ENCODE assay signal across 9 cellular contexts in genomic region chr16:23149993-23150364, GRCh38. TPM values are rescaled to one million over a fixed set of nuclear protein-coding genes. Genes with fewer than 3 reads are reported as not detected.
DNase-seq lines count a peak whose midpoint lies in the region; ATAC-seq and TF ChIP-seq lines count a peak whose summit lies in the region.
"Had no signal": no experiment of that assay in that cellular context is flagged by ENCODE, and none has a peak within 500 bp of the region (broad histone marks: within the 10 kb centered on the region; RNA-seq: fewer than 3 reads in every experiment).

No MANE protein-coding gene starts in this region.

- H3K4me3 ChIP-seq in CD4-positive, alpha-beta memory T cell (ENCODE audit: low read length in 2 of 2), result peak overlapping the region; percentile 61 to 98
- H3K4me3 ChIP-seq in PC-3 (ENCODE audit: low read length), result peak overlapping the region; percentile 83
- H3K4me3 ChIP-seq in endodermal cell (ENCODE audit: low read length), result peak overlapping the region; percentile 90
- peak overlapping the region; percentile 73 for H3K4me3 ChIP-seq in osteoblast (ENCODE audit: insufficient read depth, low read length)

- peaks cover 3% of the 10 kb centered on the region for H3K27me3 ChIP-seq in CD4-positive, alpha-beta memory T cell (ENCODE audit: insufficient read depth, low read length)
- no peaks in the 10 kb centered on the region for H3K27me3 ChIP-seq in PC-3 (ENCODE audit: low read length)
- H3K27me3 ChIP-seq in endodermal cell (ENCODE audit: control insufficient read depth, insufficient read depth, low read length, poor library complexity, severe bottlenecking), result peaks cover 18% of the 10 kb centered on the region
- H3K27me3 ChIP-seq in osteoblast (ENCODE audit: insufficient read depth, low read length), result no peaks in the 10 kb centered on the region

- peak overlapping the region in 5 of 7 donors; percentile 83 to 91 (median 87) for H3K27ac Mint-ChIP-seq in CD4-positive, alpha-beta memory T cell
- no peak overlapping the region for H3K27ac Mint-ChIP-seq in endodermal cell

- ATAC-seq in PC-3, result no peak
- ATAC-seq in GM19324 (IDR thresholded peaks at IDR 0.05; ENCODE audit: low FRiP score, unreplicated experiment), result no peak
- ATAC-seq in HG03571 (IDR thresholded peaks at IDR 0.05; ENCODE audit: unreplicated experiment), result no peak

- BruUV-seq in PC-3 (replicated peaks; lab: Mats Ljungman, UMichigan), result no TSS peak

- no peaks in the 10 kb centered on the region for H3K9me3 ChIP-seq in CD4-positive, alpha-beta memory T cell (ENCODE audit: control insufficient read depth in 1 of 2, low read length in 2 of 2)
- no peaks in the 10 kb centered on the region for H3K9me3 ChIP-seq in PC-3 (ENCODE audit: low read length)
- no peaks in the 10 kb centered on the region for H3K9me3 ChIP-seq in endodermal cell (ENCODE audit: control insufficient read depth, low read length)
- H3K9me3 ChIP-seq in osteoblast (ENCODE audit: low read depth, low read length), result no peaks in the 10 kb centered on the region

- CTCF ChIA-PET in CD4-positive, alpha-beta memory T cell (lab: Charles Lee; ENCODE audit: partially characterized antibody), result no interaction called here
- CTCF ChIA-PET in PC-3 (lab: Charles Lee), result no interaction called here

- H3K27ac ChIP-seq in CD4-positive, alpha-beta memory T cell (ENCODE audit: low read depth, low read length), result no peak overlapping the region
- no peak overlapping the region for H3K27ac ChIP-seq in PC-3 (ENCODE audit: low read length)
- H3K27ac ChIP-seq in endodermal cell (ENCODE audit: low read depth, low read length), result no peak overlapping the region
- H3K27ac ChIP-seq in osteoblast (ENCODE audit: low read depth, low read length), result no peak overlapping the region

- TF ChIP-seq CTCF in PC-3 (conservative IDR thresholded peaks at IDR 0.05; ENCODE audit: low read depth, low read length) (no peak), endodermal cell (conservative IDR thresholded peaks at IDR 0.05) (no peak), osteoblast (IDR thresholded peaks at IDR 0.05; ENCODE audit: extremely low read depth, low read depth, low read length) (no peak)

- no peaks in the 10 kb centered on the region for H3K9me3 Mint-ChIP-seq in CD4-positive, alpha-beta memory T cell
- H3K9me3 Mint-ChIP-seq in endodermal cell, result no peaks in the 10 kb centered on the region

- H3K4me1 Mint-ChIP-seq in CD4-positive, alpha-beta memory T cell, result peaks cover 8 to 23% (median 14%) of the 10 kb centered on the region in 4 donors
- H3K4me1 Mint-ChIP-seq in endodermal cell, result peaks cover 30% of the 10 kb centered on the region

- POLR2A ChIA-PET in CD4-positive, alpha-beta memory T cell (lab: Charles Lee; ENCODE audit: partially characterized antibody), result interaction anchor here (0.7 kb wide), 1 partner anchor 24 kb away, joined by 3 read pairs; no protein-coding TSS in a partner anchor
- POLR2A ChIA-PET in PC-3 (lab: Charles Lee; ENCODE audit: unreplicated experiment), result no interaction called here

- intact Hi-C loops in CD4-positive, alpha-beta memory T cell (cut with micrococcal nuclease), result loop anchor here (2.0 kb wide), 1 partner anchor 407 kb away; the partner anchor contains the start of genes EARS2 and UBFD1
- intact Hi-C loops in PC-3 (cut with micrococcal nuclease), result no loop called here

- H4K20me1 ChIP-seq in PC-3 (ENCODE audit: low read length), result no peaks in the 10 kb centered on the region
- peaks cover 8% of the 10 kb centered on the region for H4K20me1 ChIP-seq in osteoblast (ENCODE audit: insufficient read depth, low read length)

- H3K9ac ChIP-seq in PC-3 (ENCODE audit: low read length), result peak overlapping the region; percentile 28; the same call in 1 of the 2 replicates
- no peak overlapping the region for H3K9ac ChIP-seq in endodermal cell (ENCODE audit: extremely low read depth, low read length, poor library complexity, severe bottlenecking)

- H3K27me3 Mint-ChIP-seq in CD4-positive, alpha-beta memory T cell, result peaks cover 2% of the 10 kb centered on the region in 2 donors
- H3K27me3 Mint-ChIP-seq in endodermal cell (ENCODE audit: insufficient read depth), result peaks cover 24% of the 10 kb centered on the region

- 70 to 75% methylated on average over 3 to 4 of the region's 4 CpGs for WGBS in endodermal cell (ENCODE audit: insufficient coverage in 1 of 2, insufficient read length in 1 of 2), 2 experiments

- no peaks in the 10 kb centered on the region for H3F3A ChIP-seq in PC-3 (ENCODE audit: low read length, unreplicated experiment)

- peak overlapping the region; percentile 97 for H3K4me2 ChIP-seq in PC-3 (ENCODE audit: low read length)
- H3K4me2 ChIP-seq in osteoblast (ENCODE audit: insufficient read depth, low read length), result peak overlapping the region; percentile 97

- no peak for DNase-seq in CD4-positive, alpha-beta memory T cell
- DNase-seq in PC-3 (no peak), endodermal cell (no peak), osteoblast (ENCODE audit: insufficient read length, low spot score, missing footprints) (peak; percentile 85), NCI-H2107 (lab: John Stamatoyannopoulos, UW) (no peak)
- no peak for DNase-seq in activated effector memory CD4-positive, alpha-beta T cell treated with Interleukin-2 at 50 U/mL for 16 hours

- H3K79me2 ChIP-seq in PC-3 (ENCODE audit: low read length) (peaks cover 29% of the 10 kb centered on the region), osteoblast (ENCODE audit: insufficient read depth, low read length) (peaks cover 28% of the 10 kb centered on the region)

- peaks cover 16% of the 10 kb centered on the region for H3K4me1 ChIP-seq in CD4-positive, alpha-beta memory T cell (ENCODE audit: insufficient read depth, low read length)
- peaks cover 24% of the 10 kb centered on the region for H3K4me1 ChIP-seq in PC-3 (ENCODE audit: insufficient read depth, low read length)
- peaks cover 8% of the 10 kb centered on the region for H3K4me1 ChIP-seq in endodermal cell (ENCODE audit: control insufficient read depth, insufficient read depth, low read length)
- peaks cover 20% of the 10 kb centered on the region for H3K4me1 ChIP-seq in osteoblast (ENCODE audit: insufficient read depth, low read length)

- peaks cover 0 to 8% of the 10 kb centered on the region in 2 donors for H3K36me3 Mint-ChIP-seq in CD4-positive, alpha-beta memory T cell
- H3K36me3 Mint-ChIP-seq in endodermal cell (ENCODE audit: low read depth), result no peaks in the 10 kb centered on the region

- H3K36me3 ChIP-seq in CD4-positive, alpha-beta memory T cell (ENCODE audit: insufficient read depth, low read length), result no peaks in the 10 kb centered on the region
- H3K36me3 ChIP-seq in PC-3 (ENCODE audit: low read depth, low read length) (no peaks in the 10 kb centered on the region), endodermal cell (ENCODE audit: control insufficient read depth, insufficient read depth, low read length) (no peaks in the 10 kb centered on the region), osteoblast (ENCODE audit: insufficient read depth, low read length) (no peaks in the 10 kb centered on the region)

- peak overlapping the region; percentile 88 to 95 (median 92) for H3K4me3 Mint-ChIP-seq in CD4-positive, alpha-beta memory T cell
- H3K4me3 Mint-ChIP-seq in endodermal cell, result peak overlapping the region; percentile 77

- no peaks in the 10 kb centered on the region for H3K9me2 ChIP-seq in PC-3 (replicated peaks; ENCODE audit: low read length)

- H2AFZ ChIP-seq in PC-3 (ENCODE audit: low read length), result peak overlapping the region; percentile 98
- peak overlapping the region; percentile 100 for H2AFZ ChIP-seq in osteoblast (ENCODE audit: low read length)

RNA-seq across cellular contexts. Expression of gene USP31, which starts 0.7 kb away (rescaled TPM):
- total RNA-seq in CD4-positive, alpha-beta memory T cell, result 1 to 10 TPM; 4.9 to 5.0 TPM
- polyA plus RNA-seq in CD4-positive, alpha-beta memory T cell, result under 1 TPM; 0.07 to 0.99 TPM
- total RNA-seq in PC-3 (2014; rRNA removed), result 6.7 and 7.8 TPM in 2 replicates
- 10 to 100 TPM; 19.9 to 22.1 TPM for total RNA-seq in endodermal cell
- polyA plus RNA-seq in endodermal cell (2013, experiment 1 of 2), result 5.9 TPM
- polyA plus RNA-seq in endodermal cell (2013, experiment 2 of 2), result 5.8 TPM
- total RNA-seq in osteoblast, result 6.2 and 7.4 TPM in 2 replicates

RNA-seq across cellular contexts. Expression of gene SCNN1G, which starts 32.6 kb away (rescaled TPM):
- not detected for total RNA-seq in CD4-positive, alpha-beta memory T cell
- polyA plus RNA-seq in CD4-positive, alpha-beta memory T cell, result not detected
- total RNA-seq in PC-3 (2014; rRNA removed) (4.5 and 6.3 TPM in 2 replicates), endodermal cell (under 1 TPM in 1 of 2 donors, not detected in 1; 0.09 TPM), osteoblast (not detected in 2 replicates)
- polyA plus RNA-seq in endodermal cell (2013, experiment 1 of 2), result 0.18 TPM
- not detected for polyA plus RNA-seq in endodermal cell (2013, experiment 2 of 2)
- total RNA-seq: LHCN-M2 had no signal
